ENCODE assay signal across 9 cellular contexts in genomic region chr1:151720190-151720953, GRCh38. TPM values are rescaled to one million over a fixed set of nuclear protein-coding genes. Genes with fewer than 3 reads are reported as not detected.
DNase-seq lines count a peak whose midpoint lies in the region; ATAC-seq, FAIRE-seq and TF ChIP-seq lines count a peak whose summit lies in the region.
"Had no signal": no experiment of that assay in that cellular context is flagged by ENCODE, and none has a peak within 500 bp of the region (broad histone marks: within the 10 kb centered on the region; RNA-seq: fewer than 3 reads in every experiment).

No MANE protein-coding gene starts in this region.

- H3K27me3 ChIP-seq in esophagus squamous epithelium, result peaks cover 0 to 79% (median 4%) of the 10 kb centered on the region in 4 donors
- no peaks in the 10 kb centered on the region for H3K27me3 ChIP-seq in pancreas

- H3K9me3 Mint-ChIP-seq in mesothelial cell of epicardium, result no peaks in the 10 kb centered on the region

- TF ChIP-seq CTCF in GM13977 (IDR thresholded peaks at IDR 0.05; ENCODE audit: extremely low read depth, insufficient read depth, missing control alignments) (no peak), OCI-LY7 (conservative IDR thresholded peaks at IDR 0.05; ENCODE audit: low read length) (no peak), esophagus squamous epithelium (IDR thresholded peaks at IDR 0.05) (no peak), pancreas (IDR thresholded peaks at IDR 0.05) (no peak), mesothelial cell of epicardium (IDR thresholded peaks at IDR 0.05; ENCODE audit: unreplicated experiment) (no peak)

- peak overlapping the region; percentile 60 for H2AFZ ChIP-seq in OCI-LY7 (ENCODE audit: low read length)

- H3K4me1 Mint-ChIP-seq in mesothelial cell of epicardium, result peaks cover 33% of the 10 kb centered on the region

- peak; percentile 43 to 71 (median 56) for ATAC-seq in pancreas
- no peak for ATAC-seq in HG03039 (IDR thresholded peaks at IDR 0.05; ENCODE audit: unreplicated experiment)

- in situ Hi-C loops in GM13977 (cut with MboI; ENCODE audit: low pct_unique_long_range_greater_than_20kb, low sequenced_read_pairs, unreplicated experiment), result no loop called here

- no peaks in the 10 kb centered on the region for H3K79me2 ChIP-seq in OCI-LY7 (ENCODE audit: insufficient read depth, low read depth, low read length)

- H4K20me1 ChIP-seq in OCI-LY7 (ENCODE audit: insufficient read depth, low read length), result no peaks in the 10 kb centered on the region

- H3K9me2 ChIP-seq in OCI-LY7 (ENCODE audit: insufficient read depth, low read length), result no peaks in the 10 kb centered on the region

- POLR2A ChIA-PET in OCI-LY7 (lab: Charles Lee), result interaction anchor here (0.6 kb wide), 2 partner anchors 28 to 79 kb away, joined by 3 to 5 read pairs; no protein-coding TSS in a partner anchor

- H3K36me3 Mint-ChIP-seq in mesothelial cell of epicardium, result no peaks in the 10 kb centered on the region

- H3K4me3 Mint-ChIP-seq in mesothelial cell of epicardium, result no peak overlapping the region

- H3K27ac ChIP-seq in OCI-LY7 (ENCODE audit: low read depth, low read length, poor library complexity, severe bottlenecking), result no peak overlapping the region
- H3K27ac ChIP-seq in esophagus squamous epithelium, result peak overlapping the region in 3 of 4 donors; percentile 72 to 80 (median 80)
- peak overlapping the region in 3 of 4 donors; percentile 1 to 66 (median 36) for H3K27ac ChIP-seq in pancreas

- WGBS in esophagus squamous epithelium, 2 donors, result 19 to 29% methylated on average over 6 of the region's 6 CpGs
- 13 to 17% methylated on average over 6 of the region's 6 CpGs for WGBS in pancreas, 2 donors

- H3K36me3 ChIP-seq in OCI-LY7 (ENCODE audit: insufficient read depth, low read length) (no peaks in the 10 kb centered on the region), esophagus squamous epithelium (no peaks in the 10 kb centered on the region), pancreas (no peaks in the 10 kb centered on the region)

- no peak overlapping the region for H3K27ac Mint-ChIP-seq in mesothelial cell of epicardium

- no peak for TF ChIP-seq POLR2A in esophagus squamous epithelium (IDR thresholded peaks at IDR 0.05)

- H3K4me3 ChIP-seq in OCI-LY7 (ENCODE audit: low read depth, low read length, poor library complexity, severe bottlenecking), result peak overlapping the region; percentile 68
- peak overlapping the region in 3 of 4 donors; percentile 44 to 66 (median 50) for H3K4me3 ChIP-seq in esophagus squamous epithelium
- peak overlapping the region in 2 of 4 donors; percentile 32 to 47 for H3K4me3 ChIP-seq in pancreas

- peaks cover 93% of the 10 kb centered on the region for H3K27me3 Mint-ChIP-seq in mesothelial cell of epicardium (ENCODE audit: low read depth)

- no peaks in the 10 kb centered on the region for H3K9me3 ChIP-seq in OCI-LY7 (ENCODE audit: low read length)
- no peaks in the 10 kb centered on the region for H3K9me3 ChIP-seq in esophagus squamous epithelium
- no peaks in the 10 kb centered on the region for H3K9me3 ChIP-seq in pancreas

- no peak for FAIRE-seq in pancreas (lab: Jason Lieb, UNC)

- BruUV-seq in OCI-LY7 (replicated peaks; lab: Mats Ljungman, UMichigan), result no TSS peak

- intact Hi-C loops in OCI-LY7 (cut with micrococcal nuclease; ENCODE audit: unreplicated experiment) (loop anchor here (5.0 kb wide), 1 partner anchor 128 kb away; no protein-coding TSS in a partner anchor), esophagus squamous epithelium (cut with DNase I) (no loop called here), pancreas (cut with DNase I) (no loop called here)

- peak overlapping the region; percentile 83 for H3K4me2 ChIP-seq in OCI-LY7 (ENCODE audit: low read length)

- peaks cover 16% of the 10 kb centered on the region for H3K4me1 ChIP-seq in OCI-LY7 (ENCODE audit: insufficient read depth, low read length, poor library complexity, severe bottlenecking)
- peaks cover 7 to 52% (median 13%) of the 10 kb centered on the region in 3 donors for H3K4me1 ChIP-seq in esophagus squamous epithelium
- peaks cover 0 to 18% (median 6%) of the 10 kb centered on the region in 3 donors for H3K4me1 ChIP-seq in pancreas

- CTCF ChIA-PET in OCI-LY7 (lab: Charles Lee; ENCODE audit: unreplicated experiment), result interaction anchor here (0.5 to 0.7 kb wide), 2 partner anchors 124 to 278 kb away, joined by 5 to 8 read pairs; no protein-coding TSS in a partner anchor

- DNase-seq in GM13977 (ENCODE audit: low spot score) (peak; percentile 81), OCI-LY7 (ENCODE audit: low spot score) (peak; percentile 10), esophagus squamous epithelium (lab: John Stamatoyannopoulos, UW) (no peak), pancreas (no peak), DMS153 (lab: John Stamatoyannopoulos, UW) (no peak), NCI-H226 (no peak), mesothelial cell of epicardium (ENCODE audit: low spot score in 2 of 2, unreplicated experiment in 2 of 2) (no peak)

RNA-seq across cellular contexts. Expression of gene RIIAD1, which starts 0.9 kb away (rescaled TPM):
- total RNA-seq in OCI-LY7 (2014; rRNA removed; shearing (Covaris generic)), result not detected in 2 replicates
- not detected in 2 replicates for total RNA-seq in OCI-LY7 (2022)
- not detected for total RNA-seq in esophagus squamous epithelium
- under 1 TPM in 4 of 6 donors, not detected in 2; 0.56 to 0.69 (median 0.63) TPM for total RNA-seq in pancreas
- 1 to 10 TPM; 3.7 to 7.5 TPM for polyA plus RNA-seq in pancreas
- total RNA-seq in mesothelial cell of epicardium, result not detected in 3 replicates
- total RNA-seq: kidney epithelial cell had no signal

RNA-seq across cellular contexts. Expression of gene CELF3, which starts 3.8 kb away (rescaled TPM):
- total RNA-seq in OCI-LY7 (2014; rRNA removed; shearing (Covaris generic)), result not detected in 2 replicates
- total RNA-seq in OCI-LY7 (2022), result not detected in 2 replicates
- under 1 TPM in 1 of 4 donors, not detected in 3; 0.19 TPM for total RNA-seq in esophagus squamous epithelium
- 1 to 10 TPM; 1.1 to 8.6 (median 3.6) TPM for total RNA-seq in pancreas
- 10 to 100 TPM; 39.2 to 76.3 TPM for polyA plus RNA-seq in pancreas
- total RNA-seq in mesothelial cell of epicardium, result 0.88 to 1.2 TPM (median 1.1 TPM) in 3 replicates
- total RNA-seq: kidney epithelial cell had no signal

RNA-seq across cellular contexts. Expression of gene MRPL9, which starts 42.9 kb away (rescaled TPM):
- 98.6 and 101 TPM in 2 replicates for total RNA-seq in OCI-LY7 (2014; rRNA removed; shearing (Covaris generic))
- total RNA-seq in OCI-LY7 (2022) (99.3 and 107 TPM in 2 replicates), esophagus squamous epithelium (10 to 100 TPM; 49.1 to 56.3 (median 52.6) TPM), pancreas (10 to 100 TPM; 21.8 to 27.9 (median 24.6) TPM), mesothelial cell of epicardium (70.6 to 73.1 TPM (median 72.0 TPM) in 3 replicates)
- 10 to 100 TPM; 47.0 to 61.9 TPM for polyA plus RNA-seq in pancreas

Comparison
In these comparisons a context has a peak if more than half of its experiments do, and no peak if none do; other contexts are left out.
1. DNase-seq: peak in GM13977 (single experiment) and OCI-LY7 (single experiment); none in esophagus squamous epithelium (single experiment), pancreas (0 of 6), DMS153 (single experiment), NCI-H226 (single experiment) and mesothelial cell of epicardium (0 of 2).